In genomic region chr7:159109092-159110035, GRCh38 we compare ENCODE assay signal across 15 cellular contexts. TPM values are rescaled to one million over a fixed set of nuclear protein-coding genes. Genes with fewer than 3 reads are reported as not detected.
DNase-seq lines count a peak whose midpoint lies in the region; ATAC-seq, FAIRE-seq and TF ChIP-seq lines count a peak whose summit lies in the region.
"Had no signal": no experiment of that assay in that cellular context is flagged by ENCODE, and none has a peak within 500 bp of the region (broad histone marks: within the 10 kb centered on the region; RNA-seq: fewer than 3 reads in every experiment).

No MANE protein-coding gene starts in this region.

- TF ChIP-seq POLR2A in right lobe of liver (IDR thresholded peaks at IDR 0.05) (no peak), HepG2 (IDR thresholded peaks at IDR 0.05; ENCODE audit: insufficient read depth in 1 of 2, low read depth in 2 of 2, low read length in 2 of 2) (no peak)

- CTCF ChIA-PET in HepG2 (lab: Yijun Ruan, JAX; ENCODE audit: low intra/inter-chr PET ratio, low total read pairs), result no interaction called here

- BruUV-seq in HepG2 (replicated peaks; lab: Mats Ljungman, UMichigan), result no TSS peak

- WGBS in right lobe of liver (ENCODE audit: insufficient coverage, low coverage, low lambda C conversion rate, missing lambda C conversion rate), result 38% methylated on average over 11 of the region's 17 CpGs
- 20% methylated on average over 16 of the region's 17 CpGs for WGBS in HepG2 (ENCODE audit: low lambda C conversion rate)
- 37 to 40% methylated on average over 17 of the region's 17 CpGs for WGBS in aorta, 2 donors

- H3K4me3 ChIP-seq in right lobe of liver, result no peak overlapping the region
- no peak overlapping the region for H3K4me3 ChIP-seq in HepG2 (replicated peaks in 1 of 3; ENCODE audit: insufficient read depth in 1 of 3, low read depth in 2 of 3, low read length in 3 of 3)
- no peak overlapping the region for H3K4me3 ChIP-seq in aorta (ENCODE audit: low read length in 2 of 2)
- H3K4me3 ChIP-seq: left lung had no signal

- no peak overlapping the region for H3K4me2 ChIP-seq in HepG2 (ENCODE audit: low read depth, low read length)

- H3K27ac ChIP-seq in right lobe of liver (no peak overlapping the region), HepG2 (ENCODE audit: extremely low read length, insufficient read depth, low read length) (no peak overlapping the region), aorta (ENCODE audit: low read depth in 1 of 2, low read length in 2 of 2) (peak overlapping the region; percentile 0 to 58), substantia nigra (ENCODE audit: low read depth, low read length, poor library complexity, severe bottlenecking) (no peak overlapping the region)
- H3K27ac ChIP-seq: left lung, RWPE1 had no signal

- peak in 1 of 4 donors; percentile 33 for ATAC-seq in right lobe of liver
- no peak for ATAC-seq in HepG2
- peak; percentile 45 for ATAC-seq in aorta (ENCODE audit: low FRiP score)
- ATAC-seq: activated CD4-positive, alpha-beta T cell treated with anti-CD3 and anti-CD28 coated beads for 36 hours; left lung had no signal

- H3K9me3 ChIP-seq in right lobe of liver (no peaks in the 10 kb centered on the region), HepG2 (ENCODE audit: low read length) (no peaks in the 10 kb centered on the region), aorta (ENCODE audit: control insufficient read depth, low read length) (no peaks in the 10 kb centered on the region)
- H3K9me3 ChIP-seq: left lung had no signal

- H3K36me3 ChIP-seq in right lobe of liver (no peaks in the 10 kb centered on the region), HepG2 (replicated peaks in 1 of 2; ENCODE audit: control insufficient read depth in 1 of 2, insufficient read depth in 2 of 2, low read length in 2 of 2) (no peaks in the 10 kb centered on the region), aorta (ENCODE audit: control insufficient read depth in 1 of 2, insufficient read depth in 2 of 2, low read length in 1 of 2) (no peaks in the 10 kb centered on the region)
- H3K36me3 ChIP-seq: left lung had no signal

- TF ChIP-seq EP300 in HepG2 (IDR thresholded peaks at IDR 0.05; ENCODE audit: low read depth in 2 of 2, low read length in 2 of 2) (no peak), HepG2 (CRISPR knock-in tag; IDR thresholded peaks at IDR 0.05; ENCODE audit: borderline replicate concordance) (no peak)

- H3K27me3 ChIP-seq in right lobe of liver, result no peaks in the 10 kb centered on the region
- H3K27me3 ChIP-seq in HepG2 (ENCODE audit: control insufficient read depth in 1 of 2, insufficient read depth in 2 of 2, low read length in 2 of 2), result peaks cover 7 to 79% of the 10 kb centered on the region in 2 experiments; a peak in 3 of 5 replicates
- H3K27me3 ChIP-seq in aorta (ENCODE audit: control insufficient read depth in 1 of 2, insufficient read depth in 2 of 2, low read length in 1 of 2), result no peaks in the 10 kb centered on the region

- intact Hi-C loops in right lobe of liver (cut with DNase I), result no loop called here
- intact Hi-C loops in HepG2 (cut with micrococcal nuclease; ENCODE audit: unreplicated experiment), result no loop called here
- intact Hi-C loops in aorta (cut with DNase I), result loop anchor here in 1 of 2 donors (5.0 kb wide), 1 partner anchor 67 kb away; no protein-coding TSS in a partner anchor

- H4K20me1 ChIP-seq in HepG2 (ENCODE audit: insufficient read depth, low read length), result no peaks in the 10 kb centered on the region

- FAIRE-seq in HepG2 (lab: Jason Lieb, UNC), result no peak

- POLR2A ChIA-PET in HepG2 (lab: Yijun Ruan, JAX), result no interaction called here

- peak in 2 of 3 donors; percentile 16 to 34 for DNase-seq in right lobe of liver
- no peak for DNase-seq in HepG2 (ENCODE audit: low spot score)
- peak; percentile 95 for DNase-seq in RPMI8226
- peak; percentile 54 for DNase-seq in left kidney (ENCODE audit: low read depth, low spot score)
- peak; percentile 56 to 69 for DNase-seq in aorta
- no peak for DNase-seq in activated CD4-positive, alpha-beta T cell treated with anti-CD3 and anti-CD28 coated beads for 4 hours
- no peak for DNase-seq in substantia nigra (lab: John Stamatoyannopoulos, UW)
- no peak for DNase-seq in activated gamma-delta T cell (lab: John Stamatoyannopoulos, UW)
- DNase-seq: activated CD4-positive, alpha-beta T cell treated with anti-CD3 and anti-CD28 coated beads for 36 hours; Calu3; central memory CD4-positive, alpha-beta T cell; IMR-90 had no signal

- H3K4me1 ChIP-seq in right lobe of liver (no peaks in the 10 kb centered on the region), HepG2 (ENCODE audit: insufficient read depth, low read length) (no peaks in the 10 kb centered on the region), aorta (ENCODE audit: control insufficient read depth in 1 of 2, insufficient read depth in 2 of 2, low read length in 2 of 2) (no peaks in the 10 kb centered on the region)
- H3K4me1 ChIP-seq: left lung had no signal

- H3K79me2 ChIP-seq in HepG2 (ENCODE audit: insufficient read depth, low read length), result no peaks in the 10 kb centered on the region

- no peak overlapping the region for H2AFZ ChIP-seq in HepG2 (ENCODE audit: low read length)

- TF ChIP-seq CTCF in right lobe of liver (IDR thresholded peaks at IDR 0.05), result no peak
- TF ChIP-seq CTCF in HepG2 (CRISPR knock-in tag; IDR thresholded peaks at IDR 0.05), result no peak

- no peak overlapping the region for H3K9ac ChIP-seq in HepG2 (ENCODE audit: insufficient read depth, low read depth, low read length)

- TF ChIP-seq RAD21 in HepG2 (CRISPR knock-in tag; IDR thresholded peaks at IDR 0.05), result no peak

- in situ Hi-C loops in HepG2 (cut with HindIII; ENCODE audit: extremely low pct_ligation_motif_present, low pct_unique_long_range_greater_than_20kb), result no loop called here

TF ChIP-seq in HepG2, 621 proteins besides CTCF, POLR2A, EP300 and RAD21 (continues in another document):
- TF ChIP-seq ATF7-NPFF (CRISPR knock-in tag; IDR thresholded peaks at IDR 0.05; ENCODE audit: low read depth) (no peak), CREB3 (CRISPR knock-in tag; IDR thresholded peaks at IDR 0.05) (no peak)

RNA-seq across cellular contexts. Expression of gene VIPR2, which starts 35.3 kb away (rescaled TPM):
- total RNA-seq in right lobe of liver (under 1 TPM in 4 of 6 experiments, not detected in 2; 0.15 to 0.51 (median 0.26) TPM), HepG2 (2016; rRNA removed; fragmentation: Illumina TruSeq; extraction: Trizol) (not detected in 2 replicates), aorta (10 to 100 TPM; 10.4 to 12.6 TPM)
- total RNA-seq in HepG2 (2016; cell fraction: cytosol; rRNA removed; fragmentation: Illumina TruSeq; extraction: Trizol; ENCODE audit: low read depth), result not detected in 2 replicates
- not detected in 2 replicates for total RNA-seq in HepG2 (2016; cell fraction: insoluble cytoplasmic fraction; rRNA removed; fragmentation: Illumina TruSeq; extraction: Trizol)
- total RNA-seq in HepG2 (2016; cell fraction: membrane; rRNA removed; fragmentation: Illumina TruSeq; extraction: Trizol), result not detected in 2 replicates
- not detected in 2 replicates for total RNA-seq in HepG2 (2016; cell fraction: nucleus; rRNA removed; fragmentation: Illumina TruSeq; extraction: Trizol)
- polyA plus RNA-seq in HepG2 (2011; rRNA removed) (not detected in 2 replicates), aorta (10 to 100 TPM in 1 of 2 donors, 1 to 10 TPM in 1; 3.3 to 14.1 TPM)
- polyA plus RNA-seq in HepG2 (2011; cell fraction: cytosol; rRNA removed), result not detected in 2 replicates
- polyA plus RNA-seq in HepG2 (2011; cell fraction: nucleus; rRNA removed), result not detected in 2 replicates
- polyA plus RNA-seq in HepG2 (2012), result not detected in 2 replicates
- polyA plus RNA-seq in HepG2 (2016; cell fraction: cytosol; fragmentation: Illumina TruSeq; extraction: Trizol; ENCODE audit: low read depth), result not detected in 2 replicates
- not detected in 2 replicates for polyA plus RNA-seq in HepG2 (2016; cell fraction: insoluble cytoplasmic fraction; fragmentation: Illumina TruSeq; extraction: Trizol; ENCODE audit: low read depth)
- polyA plus RNA-seq in HepG2 (2016; cell fraction: membrane; fragmentation: Illumina TruSeq; extraction: Trizol; ENCODE audit: low read depth), result not detected in 2 replicates
- not detected in 2 replicates for polyA plus RNA-seq in HepG2 (2016; cell fraction: nucleus; fragmentation: Illumina TruSeq; extraction: Trizol; ENCODE audit: insufficient read depth, low read depth)
- 19.5 TPM in 1 of 2 replicates, not detected in the other for polyA minus RNA-seq in HepG2 (2011; rRNA and poly(A)+ RNA removed; ENCODE audit: low replicate concordance)
- polyA minus RNA-seq in HepG2 (2011; cell fraction: cytosol; rRNA and poly(A)+ RNA removed), result not detected in 2 replicates
- 0.13 TPM in 1 of 2 replicates, not detected in the other for polyA minus RNA-seq in HepG2 (2011; cell fraction: nucleus; rRNA and poly(A)+ RNA removed)
- total RNA-seq: Calu3, IMR-90, myocyte had no signal
- polyA plus RNA-seq: IMR-90 had no signal

Comparison
In these comparisons a context has a peak if more than half of its experiments do, and no peak if none do; other contexts are left out.
1. DNase-seq: peak in right lobe of liver (2 of 3), RPMI8226 (single experiment), left kidney (single experiment) and aorta (2 of 2); none in HepG2 (single experiment), activated CD4-positive, alpha-beta T cell treated with anti-CD3 and anti-CD28 coated beads for 4 hours (0 of 2), substantia nigra (0 of 49) and activated gamma-delta T cell (single experiment).
2. H3K27ac ChIP-seq: peak in aorta (2 of 2); none in right lobe of liver (0 of 3), HepG2 (single experiment) and substantia nigra (single experiment).
3. RNA of gene VIPR2, which starts 35.3 kb away (total RNA-seq): 10.4 to 12.6 TPM in aorta; 0.15 to 0.51 TPM in right lobe of liver and not detected in HepG2; every median in the first group is over 4 times any median in the second.